ENCODE assay signal across 13 cellular contexts in the genomic region with DNA sequence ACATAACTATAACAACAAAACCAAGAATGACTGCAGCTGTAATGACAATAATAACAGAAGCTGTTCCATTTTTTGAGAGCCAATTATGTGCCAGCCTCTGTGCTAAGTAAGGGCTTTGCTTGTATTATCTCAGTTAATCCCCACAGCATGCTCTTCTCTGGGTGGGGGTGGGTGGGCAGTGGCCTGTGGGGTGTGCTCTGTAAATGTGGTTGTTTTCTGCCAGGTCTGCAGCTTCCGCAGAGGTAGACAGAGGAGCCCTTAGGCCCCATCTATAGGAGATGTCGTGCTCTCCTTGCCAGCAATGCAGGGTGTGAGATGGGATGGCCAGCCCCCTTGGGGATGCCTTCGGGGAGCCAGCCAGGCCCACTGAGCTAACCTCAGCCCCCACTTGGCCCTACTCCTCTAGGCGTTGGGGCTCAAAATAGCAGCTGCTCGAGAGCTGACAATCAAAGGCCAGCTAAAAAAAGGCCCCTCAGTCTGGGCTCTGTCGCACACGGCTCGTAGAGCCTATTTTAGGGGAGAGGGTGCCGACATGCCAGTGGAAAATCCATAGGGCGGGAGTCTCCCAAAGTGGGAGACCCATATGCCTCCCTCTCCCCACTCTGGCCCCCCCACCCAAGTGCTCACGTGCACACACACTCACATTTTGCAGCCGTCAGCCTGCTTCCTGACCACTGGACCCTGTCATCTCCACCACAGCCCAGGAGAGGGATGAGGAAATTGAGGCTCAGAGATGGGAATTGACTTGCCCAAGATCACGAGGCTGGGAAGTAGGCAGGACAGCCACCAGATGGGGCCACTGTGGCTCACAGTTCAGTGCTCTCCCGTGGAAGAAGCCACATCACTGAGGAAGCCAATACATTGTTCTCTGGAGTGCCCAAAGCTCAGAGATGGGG. TPM values are rescaled to one million over a fixed set of nuclear protein-coding genes. Genes with fewer than 3 reads are reported as not detected.
DNase-seq lines count a peak whose midpoint lies in the region; ATAC-seq, FAIRE-seq and TF ChIP-seq lines count a peak whose summit lies in the region.
"Had no signal": no experiment of that assay in that cellular context is flagged by ENCODE, and none has a peak within 500 bp of the region (broad histone marks: within the 10 kb centered on the region; RNA-seq: fewer than 3 reads in every experiment).

No MANE protein-coding gene starts in this region.

- H3K27ac ChIP-seq in ascending aorta (peak overlapping the region; percentile 90 to 92), kidney (ENCODE audit: low read depth in 2 of 2, low read length in 2 of 2) (peak overlapping the region; percentile 55 to 94), thyroid gland (peak overlapping the region; percentile 89 to 98 (median 96))
- H3K27ac ChIP-seq: KMS-11 had no signal

- 74% methylated on average over 14 of the region's 14 CpGs for WGBS in thyroid gland, 2 donors

- no peak for ATAC-seq in GM21825 (IDR thresholded peaks at IDR 0.05; ENCODE audit: unreplicated experiment)
- ATAC-seq: stimulated activated naive CD8-positive, alpha-beta T cell treated with anti-CD3 and anti-CD28 coated beads, Interleukin-15, amount 100 ng/mL, for 72 hours; T-cell had no signal

- DNase-seq in ascending aorta (ENCODE audit: low spot score in 2 of 2) (no peak), kidney (peak; percentile 56), thyroid gland (no peak), RKO (ENCODE audit: low spot score) (no peak), NCI-H2029 (lab: John Stamatoyannopoulos, UW) (no peak)
- DNase-seq: activated CD4-positive, alpha-beta T cell treated with anti-CD3 and anti-CD28 coated beads for 48 hours; hippocampal formation; NCI-H187; NK-92 treated with Interleukin-12 subunit alpha and Interleukin-12 subunit beta, amount 100 ng/mL, for 24 hours; stimulated activated naive CD8-positive, alpha-beta T cell treated with anti-CD3 and anti-CD28 coated beads, Interleukin-15, amount 100 ng/mL, for 72 hours; T-cell had no signal

- H3K36me3 ChIP-seq in ascending aorta: no peaks in the 10 kb centered on the region
- no peaks in the 10 kb centered on the region for H3K36me3 ChIP-seq in kidney (ENCODE audit: control insufficient read depth in 1 of 2, insufficient read depth in 2 of 2, low read length in 2 of 2)
- H3K36me3 ChIP-seq in thyroid gland: no peaks in the 10 kb centered on the region

- H3K9ac ChIP-seq in kidney (ENCODE audit: low read length in 2 of 2): no peak overlapping the region
- H3K9ac ChIP-seq: KMS-11 had no signal

- H3K9me3 ChIP-seq in ascending aorta: no peaks in the 10 kb centered on the region
- no peaks in the 10 kb centered on the region for H3K9me3 ChIP-seq in kidney (ENCODE audit: control insufficient read depth in 1 of 2, low read length in 2 of 2)
- H3K9me3 ChIP-seq in thyroid gland: no peaks in the 10 kb centered on the region

- intact Hi-C loops in ascending aorta (cut with DNase I): no loop called here
- intact Hi-C loops in kidney (cut with DNase I): no loop called here
- intact Hi-C loops in thyroid gland (cut with DNase I): no loop called here

- H3K4me3 ChIP-seq in ascending aorta (no peak overlapping the region), kidney (ENCODE audit: low read length in 2 of 2) (no peak overlapping the region), thyroid gland (replicated peaks in 1 of 3) (no peak overlapping the region)

- H3K27me3 ChIP-seq in ascending aorta (no peaks in the 10 kb centered on the region), thyroid gland (no peaks in the 10 kb centered on the region)

- TF ChIP-seq POLR2A in thyroid gland (IDR thresholded peaks at IDR 0.05): no peak

- H3K4me1 ChIP-seq in ascending aorta (peaks cover 45 to 71% of the 10 kb centered on the region in 2 donors), kidney (ENCODE audit: control insufficient read depth in 1 of 2, insufficient read depth in 1 of 2, low read depth in 1 of 2, low read length in 2 of 2) (peaks cover 23 to 43% of the 10 kb centered on the region in 2 donors), thyroid gland (peaks cover 69 to 84% of the 10 kb centered on the region in 2 donors)

- no peak for FAIRE-seq in kidney (lab: Jason Lieb, UNC)

- no peak for TF ChIP-seq CTCF in ascending aorta (IDR thresholded peaks at IDR 0.05)
- no peak for TF ChIP-seq CTCF in kidney (IDR thresholded peaks at IDR 0.05; ENCODE audit: borderline replicate concordance, extremely low read depth, insufficient read depth)
- no peak for TF ChIP-seq CTCF in thyroid gland (IDR thresholded peaks at IDR 0.05)

RNA-seq across cellular contexts. Expression of gene CDH16, which starts 15.8 kb away (rescaled TPM):
- total RNA-seq in ascending aorta: not detected
- 1,188 TPM for total RNA-seq in kidney
- polyA plus RNA-seq in kidney (ENCODE audit: insufficient read depth, low read depth, low replicate concordance): 1,180 TPM
- total RNA-seq in thyroid gland: 100 to 1,000 TPM in 3 of 4 donors, 10 to 100 TPM in 1; 43.1 to 166 (median 134) TPM
- total RNA-seq: T-cell had no signal

RNA-seq across cellular contexts. Expression of gene RRAD, which starts 22.4 kb away (rescaled TPM):
- total RNA-seq in ascending aorta (54.2 TPM), kidney (90.9 TPM), thyroid gland (10 to 100 TPM in 3 of 4 donors, 1 to 10 TPM in 1; 6.1 to 15.6 (median 10.9) TPM)
- polyA plus RNA-seq in kidney (ENCODE audit: insufficient read depth, low read depth, low replicate concordance): 14.3 TPM

RNA-seq across cellular contexts. Expression of gene PDP2, which starts 22.6 kb away (rescaled TPM):
- total RNA-seq in ascending aorta (2.8 TPM), kidney (9.2 TPM), thyroid gland (10 to 100 TPM; 10.7 to 34.5 (median 26.9) TPM)
- polyA plus RNA-seq in kidney (ENCODE audit: insufficient read depth, low read depth, low replicate concordance): 5.1 TPM

RNA-seq across cellular contexts. Expression of gene CIAO2B, which starts 31.3 kb away (rescaled TPM):
- total RNA-seq in ascending aorta (255 TPM), kidney (71.2 TPM), thyroid gland (100 to 1,000 TPM in 1 of 4 donors, 10 to 100 TPM in 3; 29.4 to 113 (median 48.3) TPM)
- polyA plus RNA-seq in kidney (ENCODE audit: insufficient read depth, low read depth, low replicate concordance): 284 TPM

RNA-seq across cellular contexts. Expression of gene CES2, which starts 32.4 kb away (rescaled TPM):
- total RNA-seq in ascending aorta (40.0 TPM), kidney (72.1 TPM), thyroid gland (10 to 100 TPM; 49.7 to 69.4 (median 53.6) TPM)
- polyA plus RNA-seq in kidney (ENCODE audit: insufficient read depth, low read depth, low replicate concordance): 76.9 TPM

Comparison
In these comparisons a context has a peak if more than half of its experiments do, and no peak if none do; other contexts are left out.
1. RNA of gene CDH16, which starts 15.8 kb away (total RNA-seq): 1,188 TPM in kidney (single experiment) and 43.1 to 166 TPM in thyroid gland; not detected in ascending aorta (single experiment); every median in the first group is over 10 times any median in the second.
2. Peak in every context shown above with its lines, with median percentiles within 50 percentile points of each other: H3K27ac ChIP-seq.